1 cellular context compared by ENCODE assay signal in genomic region chr1:214473392-214473791, GRCh38.
TF ChIP-seq lines count a peak whose summit lies in the region.

No MANE protein-coding gene starts in this region.

TF ChIP-seq in HEK293, 187 proteins besides CTCF, POLR2A, EP300 and RAD21 (continued from another document):
- no peak for TF ChIP-seq ZNF280C (tag by site-specific recombination; IDR thresholded peaks at IDR 0.05)
- no peak for TF ChIP-seq ZNF624 (tag by site-specific recombination; IDR thresholded peaks at IDR 0.05)
- no peak for TF ChIP-seq ZBTB26 (tag by site-specific recombination; optimal IDR thresholded peaks at IDR 0.05)
- no peak for TF ChIP-seq TCF7L2 (IDR thresholded peaks at IDR 0.05; ENCODE audit: borderline replicate concordance, low read depth, low read length)
TF ChIP-seq in HEK293: peak in this region for 3.
